ENCODE assay signal across 22 cellular contexts in genomic region chr1:93630168-93630567, GRCh38.
"Had no signal": no experiment of that assay in that cellular context is flagged by ENCODE, and none has a peak within 500 bp of the region (broad histone marks: within the 10 kb centered on the region; RNA-seq: fewer than 3 reads in every experiment).

No MANE protein-coding gene starts in this region.

- H3K36me3 ChIP-seq: adrenal gland, cardiac muscle cell, colonic mucosa, gastrocnemius medialis, sigmoid colon, stomach had no signal

- H3K4me1 Mint-ChIP-seq: naive B cell had no signal

- H3K27ac ChIP-seq: body of pancreas, cardiac muscle cell, colonic mucosa, parathyroid adenoma, psoas muscle, sigmoid colon, tibial nerve had no signal

- H2AFZ ChIP-seq: parathyroid adenoma had no signal

- H3K9me3 ChIP-seq: adrenal gland, body of pancreas, colonic mucosa, gastrocnemius medialis, sigmoid colon, stomach, tibial nerve had no signal

- H3K4me3 Mint-ChIP-seq: activated B cell treated with CpG ODN at 0.5 μM for 24 hours; activated CD8-positive, alpha-beta T cell treated with anti-CD3 and anti-CD28 coated beads for 36 hours; activated naive CD8-positive, alpha-beta T cell; activated T-cell treated with anti-CD3 and anti-CD28 coated beads, Interleukin-2, amount 50 U/mL, for 4 hours; mesothelial cell of epicardium; naive B cell; stimulated activated memory B cell treated with anti-CD40 and anti-IgM and Interleukin-4, amounts not matched to agents 10 μg/mL and 1 μg/mL and 100 μg/mL, for 72 hours had no signal

- H3K27me3 Mint-ChIP-seq: activated B cell treated with CpG ODN at 0.5 μM for 24 hours; activated CD8-positive, alpha-beta T cell treated with anti-CD3 and anti-CD28 coated beads for 36 hours; activated naive CD8-positive, alpha-beta T cell; naive B cell; stimulated activated memory B cell treated with anti-CD40 and anti-IgM and Interleukin-4, amounts not matched to agents 10 μg/mL and 1 μg/mL and 100 μg/mL, for 72 hours had no signal

- H3K4me1 ChIP-seq: body of pancreas, colonic mucosa, parathyroid adenoma had no signal

- H3K9me3 Mint-ChIP-seq: activated B cell treated with CpG ODN at 0.5 μM for 24 hours; activated CD8-positive, alpha-beta T cell treated with anti-CD3 and anti-CD28 coated beads for 36 hours; activated T-cell treated with anti-CD3 and anti-CD28 coated beads, Interleukin-2, amount 50 U/mL, for 4 hours; naive B cell; stimulated activated memory B cell treated with anti-CD40 and anti-IgM and Interleukin-4, amounts not matched to agents 10 μg/mL and 1 μg/mL and 100 μg/mL, for 72 hours had no signal

- H3K79me2 ChIP-seq: parathyroid adenoma had no signal

- H3K27me3 ChIP-seq: adrenal gland, body of pancreas, colonic mucosa, gastrocnemius medialis, sigmoid colon, stomach, tibial nerve had no signal

- DNase-seq: activated B cell treated with CpG ODN at 0.5 μM for 24 hours; activated effector memory CD4-positive, alpha-beta T cell treated with Interleukin-2 at 50 U/mL for 16 hours; aorta; gastrocnemius medialis; glutamatergic neuron; left ventricle myocardium superior; psoas muscle; sigmoid colon; stimulated activated CD4-positive, alpha-beta T cell treated with anti-CD3 and anti-CD28 coated beads, Interleukin-1b, Interleukin-23, amount 100 ng/mL, for 48 hours; stomach had no signal

- H3K4me3 ChIP-seq: adrenal gland, body of pancreas, cardiac muscle cell, colonic mucosa, gastrocnemius medialis, psoas muscle, sigmoid colon, stomach, tibial nerve had no signal

- H3K36me3 Mint-ChIP-seq: activated naive CD8-positive, alpha-beta T cell; naive B cell had no signal

- H3K27ac Mint-ChIP-seq: activated B cell treated with CpG ODN at 0.5 μM for 24 hours; activated CD8-positive, alpha-beta T cell treated with anti-CD3 and anti-CD28 coated beads for 36 hours; activated naive CD8-positive, alpha-beta T cell; mesothelial cell of epicardium had no signal
